In genomic region chr17:64155751-64156544, GRCh38 we compare ENCODE assay signal across 1 cellular context.
TF ChIP-seq lines count a peak whose summit lies in the region.

No MANE protein-coding gene starts in this region.

TF ChIP-seq in HepG2, 621 proteins besides CTCF, POLR2A, EP300 and RAD21 (continued from another document and continues in another):
- TF ChIP-seq ZNF709 (CRISPR knock-in tag; IDR thresholded peaks at IDR 0.05) (peak; percentile 68; the same call in 1 of the 2 replicates), ZBTB8A (CRISPR knock-in tag; IDR thresholded peaks at IDR 0.05; ENCODE audit: borderline replicate concordance, low read depth) (no peak), ZBTB21 (CRISPR knock-in tag; IDR thresholded peaks at IDR 0.05) (0 out of 2 replicates have a peak, but pooled peaks have one; percentile 18), RBM22 (optimal IDR thresholded peaks at IDR 0.05; ENCODE audit: low read length) (no peak), ZNF513 (CRISPR knock-in tag; conservative IDR thresholded peaks at IDR 0.05) (no peak), GLI4 (CRISPR knock-in tag; IDR thresholded peaks at IDR 0.05; ENCODE audit: borderline replicate concordance) (no peak; the same call in 1 of the 2 replicates), ZNF143 (CRISPR knock-in tag; IDR thresholded peaks at IDR 0.05) (no peak), ZNF563 (CRISPR knock-in tag; IDR thresholded peaks at IDR 0.05) (peak; percentile 53; the same call in 1 of the 2 replicates), ZFYVE20 (CRISPR knock-in tag; IDR thresholded peaks at IDR 0.05; ENCODE audit: borderline replicate concordance, low read depth) (no peak), CEBPZ (IDR thresholded peaks at IDR 0.05; ENCODE audit: low read length) (no peak), PREB (CRISPR knock-in tag; IDR thresholded peaks at IDR 0.05) (no peak), SMAD1 (CRISPR knock-in tag; IDR thresholded peaks at IDR 0.05; ENCODE audit: borderline replicate concordance, low read depth) (peak; percentile 83; the same call in 1 of the 2 replicates), SRF (IDR thresholded peaks at IDR 0.05; ENCODE audit: low read depth, low read length) (no peak), SKI (IDR thresholded peaks at IDR 0.05; ENCODE audit: partially characterized antibody) (peak; percentile 49), MED1 (CRISPR knock-in tag; IDR thresholded peaks at IDR 0.05) (peak; percentile 87), NFE2L1 (CRISPR knock-in tag; IDR thresholded peaks at IDR 0.05; ENCODE audit: borderline replicate concordance) (no peak), DRAP1 (CRISPR knock-in tag; IDR thresholded peaks at IDR 0.05) (peak; percentile 64; the same call in 1 of the 2 replicates), ZNF33A (CRISPR knock-in tag; IDR thresholded peaks at IDR 0.05; ENCODE audit: borderline replicate concordance) (no peak), GMEB2 (CRISPR knock-in tag; IDR thresholded peaks at IDR 0.05; ENCODE audit: low read depth) (no peak), NBN (conservative IDR thresholded peaks at IDR 0.05) (no peak), BCLAF1 (IDR thresholded peaks at IDR 0.05) (no peak), ZFP36L2 (CRISPR knock-in tag; IDR thresholded peaks at IDR 0.05) (no peak), KDM3A (CRISPR knock-in tag; IDR thresholded peaks at IDR 0.05; ENCODE audit: low read depth) (no peak), ZNF441 (CRISPR knock-in tag; IDR thresholded peaks at IDR 0.05; ENCODE audit: borderline replicate concordance) (no peak; the same call in 1 of the 2 replicates), RXRA (CRISPR knock-in tag; IDR thresholded peaks at IDR 0.05) (peak; percentile 94), ZNF329 (CRISPR knock-in tag; IDR thresholded peaks at IDR 0.05; ENCODE audit: low read depth) (no peak), NFKB2 (CRISPR knock-in tag; IDR thresholded peaks at IDR 0.05; ENCODE audit: borderline replicate concordance) (peak; percentile 12; the same call in 1 of the 2 replicates), CENPX (CRISPR knock-in tag; IDR thresholded peaks at IDR 0.05) (no peak), ZNF570 (CRISPR knock-in tag; IDR thresholded peaks at IDR 0.05; ENCODE audit: borderline replicate concordance) (no peak; the same call in 1 of the 2 replicates), ZFX (CRISPR knock-in tag; IDR thresholded peaks at IDR 0.05; ENCODE audit: low read depth) (peak; percentile 93), HES4 (CRISPR knock-in tag; IDR thresholded peaks at IDR 0.05; ENCODE audit: borderline replicate concordance) (no peak), REPIN1 (CRISPR knock-in tag; IDR thresholded peaks at IDR 0.05; ENCODE audit: borderline replicate concordance, low read depth) (peak; percentile 92), AGO1 (IDR thresholded peaks at IDR 0.05; ENCODE audit: low read depth, low read length, poor library complexity, severe bottlenecking) (no peak), SP5 (CRISPR knock-in tag; IDR thresholded peaks at IDR 0.05; ENCODE audit: borderline replicate concordance, low read depth) (peak; percentile 23; the same call in 1 of the 2 replicates), ATF4 (CRISPR knock-in tag; IDR thresholded peaks at IDR 0.05) (no peak), HMGXB4 (CRISPR knock-in tag; IDR thresholded peaks at IDR 0.05; ENCODE audit: borderline replicate concordance in 1 of 2, low read depth in 1 of 2) (peak; percentile 38 to 63; a peak in 2 of 4 replicates), TBX3 (IDR thresholded peaks at IDR 0.05; ENCODE audit: borderline replicate concordance) (no peak), ETV6 (CRISPR knock-in tag; conservative IDR thresholded peaks at IDR 0.05) (0 out of 2 replicates have a peak, but pooled peaks have one; percentile 21), SMARCC2 (IDR thresholded peaks at IDR 0.05) (no peak)
- TF ChIP-seq, protein P1, sequence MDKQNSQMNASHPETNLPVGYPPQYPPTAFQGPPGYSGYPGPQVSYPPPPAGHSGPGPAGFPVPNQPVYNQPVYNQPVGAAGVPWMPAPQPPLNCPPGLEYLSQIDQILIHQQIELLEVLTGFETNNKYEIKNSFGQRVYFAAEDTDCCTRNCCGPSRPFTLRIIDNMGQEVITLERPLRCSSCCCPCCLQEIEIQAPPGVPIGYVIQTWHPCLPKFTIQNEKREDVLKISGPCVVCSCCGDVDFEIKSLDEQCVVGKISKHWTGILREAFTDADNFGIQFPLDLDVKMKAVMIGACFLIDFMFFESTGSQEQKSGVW (CRISPR knock-in tag; IDR thresholded peaks at IDR 0.05; ENCODE audit: borderline replicate concordance) = no peak
- TF ChIP-seq, protein P2, sequence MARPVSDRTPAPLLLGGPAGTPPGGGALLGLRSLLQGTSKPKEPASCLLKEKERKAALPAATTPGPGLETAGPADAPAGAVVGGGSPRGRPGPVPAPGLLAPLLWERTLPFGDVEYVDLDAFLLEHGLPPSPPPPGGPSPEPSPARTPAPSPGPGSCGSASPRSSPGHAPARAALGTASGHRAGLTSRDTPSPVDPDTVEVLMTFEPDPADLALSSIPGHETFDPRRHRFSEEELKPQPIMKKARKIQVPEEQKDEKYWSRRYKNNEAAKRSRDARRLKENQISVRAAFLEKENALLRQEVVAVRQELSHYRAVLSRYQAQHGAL (CRISPR knock-in tag; IDR thresholded peaks at IDR 0.05; ENCODE audit: not compliant biosample characterization) = no peak
- TF ChIP-seq, protein P3, sequence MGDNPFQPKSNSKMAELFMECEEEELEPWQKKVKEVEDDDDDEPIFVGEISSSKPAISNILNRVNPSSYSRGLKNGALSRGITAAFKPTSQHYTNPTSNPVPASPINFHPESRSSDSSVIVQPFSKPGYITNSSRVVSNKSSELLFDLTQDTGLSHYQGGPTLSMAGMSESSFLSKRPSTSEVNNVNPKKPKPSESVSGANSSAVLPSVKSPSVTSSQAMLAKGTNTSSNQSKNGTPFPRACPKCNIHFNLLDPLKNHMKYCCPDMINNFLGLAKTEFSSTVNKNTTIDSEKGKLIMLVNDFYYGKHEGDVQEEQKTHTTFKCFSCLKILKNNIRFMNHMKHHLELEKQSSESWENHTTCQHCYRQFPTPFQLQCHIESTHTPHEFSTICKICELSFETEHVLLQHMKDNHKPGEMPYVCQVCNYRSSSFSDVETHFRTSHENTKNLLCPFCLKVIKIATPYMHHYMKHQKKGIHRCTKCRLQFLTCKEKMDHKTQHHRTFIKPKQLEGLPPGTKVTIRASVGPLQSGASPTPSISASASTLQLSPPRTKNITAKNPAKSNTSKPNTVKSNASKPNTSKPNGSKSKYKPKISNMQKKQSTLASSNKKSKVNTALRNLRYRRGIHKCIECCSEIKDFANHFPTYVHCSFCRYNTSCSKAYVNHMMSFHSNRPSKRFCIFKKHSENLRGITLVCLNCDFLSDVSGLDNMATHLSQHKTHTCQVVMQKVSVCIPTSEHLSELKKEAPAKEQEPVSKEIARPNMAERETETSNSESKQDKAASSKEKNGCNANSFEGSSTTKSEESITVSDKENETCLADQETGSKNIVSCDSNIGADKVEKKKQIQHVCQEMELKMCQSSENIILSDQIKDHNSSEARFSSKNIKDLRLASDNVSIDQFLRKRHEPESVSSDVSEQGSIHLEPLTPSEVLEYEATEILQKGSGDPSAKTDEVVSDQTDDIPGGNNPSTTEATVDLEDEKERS (CRISPR knock-in tag; IDR thresholded peaks at IDR 0.05) = peak; percentile 40; the same call in 1 of the 2 replicates
